ENCODE assay signal across 12 cellular contexts in genomic region chr6:35385457-35386202, GRCh38. TPM values are rescaled to one million over a fixed set of nuclear protein-coding genes. Genes with fewer than 3 reads are reported as not detected.
DNase-seq lines count a peak whose midpoint lies in the region; ATAC-seq and TF ChIP-seq lines count a peak whose summit lies in the region.
"Had no signal": no experiment of that assay in that cellular context is flagged by ENCODE, and none has a peak within 500 bp of the region (broad histone marks: within the 10 kb centered on the region; RNA-seq: fewer than 3 reads in every experiment).

No MANE protein-coding gene starts in this region.

- H3K36me3 ChIP-seq in CD4-positive, CD25-positive, alpha-beta regulatory T cell (ENCODE audit: control insufficient read depth, insufficient read depth, low read length): peaks cover 5% of the 10 kb centered on the region
- H3K36me3 ChIP-seq in fibroblast of lung (ENCODE audit: control insufficient read depth, insufficient read depth, low read length): no peaks in the 10 kb centered on the region
- H3K36me3 ChIP-seq in neuronal stem cell (replicated peaks in 1 of 2; ENCODE audit: control insufficient read depth in 2 of 2, insufficient read depth in 2 of 2, low read length in 2 of 2): no peaks in the 10 kb centered on the region

- H3K79me1 ChIP-seq in neuronal stem cell (ENCODE audit: low read depth, low read length): no peaks in the 10 kb centered on the region

- H3K14ac ChIP-seq in neuronal stem cell (ENCODE audit: low read length): no peak overlapping the region

- H2BK120ac ChIP-seq in neuronal stem cell (ENCODE audit: low read depth, low read length): peak overlapping the region; percentile 35

- peaks cover 0 to 2% (median 0%) of the 10 kb centered on the region in 7 donors for H3K9me3 Mint-ChIP-seq in CD4-positive, CD25-positive, alpha-beta regulatory T cell

- H2BK5ac ChIP-seq in neuronal stem cell (ENCODE audit: low read length): no peak overlapping the region

- peak overlapping the region in 2 of 3 donors; percentile 46 to 64 for H3K27ac Mint-ChIP-seq in CD4-positive, CD25-positive, alpha-beta regulatory T cell

- no peak overlapping the region for H2BK12ac ChIP-seq in neuronal stem cell (ENCODE audit: low read length)

- peak overlapping the region; percentile 55 for H3K23ac ChIP-seq in neuronal stem cell (ENCODE audit: low read depth, low read length, poor library complexity)

- no peak for ATAC-seq in CD4-positive, CD25-positive, alpha-beta regulatory T cell (ENCODE audit: low read depth in 2 of 2)
- no peak for ATAC-seq in HG02588 (IDR thresholded peaks at IDR 0.05; ENCODE audit: unreplicated experiment)
- ATAC-seq in GM21526 (IDR thresholded peaks at IDR 0.05; ENCODE audit: low FRiP score, unreplicated experiment): no peak

- no CpG with 5 or more reads among the region's 14 CpGs for WGBS in neuronal stem cell (ENCODE audit: extremely low coverage in 2 of 2, insufficient read length in 2 of 2, insufficient replicate concordance in 1 of 2), 2 donors

- peaks cover 2% of the 10 kb centered on the region for H3K4me1 ChIP-seq in CD4-positive, CD25-positive, alpha-beta regulatory T cell (ENCODE audit: control insufficient read depth, insufficient read depth, low read length, poor library complexity, severe bottlenecking)
- H3K4me1 ChIP-seq in fibroblast of lung (ENCODE audit: control insufficient read depth, extremely low read depth, insufficient read depth, low read length) (peaks cover 12% of the 10 kb centered on the region), neuronal stem cell (ENCODE audit: control insufficient read depth in 2 of 2, insufficient read depth in 1 of 2, low read depth in 1 of 2, low read length in 2 of 2) (peaks cover 0 to 5% of the 10 kb centered on the region in 2 donors)

- no peaks in the 10 kb centered on the region for H3K9me3 ChIP-seq in CD4-positive, CD25-positive, alpha-beta regulatory T cell (ENCODE audit: control insufficient read depth in 2 of 2, low read length in 2 of 2)
- H3K9me3 ChIP-seq in fibroblast of lung (ENCODE audit: control insufficient read depth, insufficient read depth, low read depth, low read length) (no peaks in the 10 kb centered on the region), neuronal stem cell (replicated peaks in 1 of 2; ENCODE audit: control insufficient read depth in 2 of 2, insufficient read depth in 1 of 2, low read depth in 1 of 2, low read length in 2 of 2) (peaks cover 8 to 10% of the 10 kb centered on the region in 2 donors)

- no peak for DNase-seq in CD4-positive, CD25-positive, alpha-beta regulatory T cell
- DNase-seq in MV-4-11 (lab: John Stamatoyannopoulos, UW) (peak; percentile 26), fibroblast of lung (ENCODE audit: low read depth in 2 of 2) (peak; percentile 50 to 57), neuronal stem cell (ENCODE audit: low spot score) (no peak), amygdala (lab: John Stamatoyannopoulos, UW) (no peak), NCI-H2107 treated with DMSO at 0.1 percent for 48 hours (lab: John Stamatoyannopoulos, UW; ENCODE audit: unreplicated experiment) (no peak)
- DNase-seq: DND-41, dorsolateral prefrontal cortex, H7, posterior cingulate gyrus had no signal

- H3K27me3 Mint-ChIP-seq in CD4-positive, CD25-positive, alpha-beta regulatory T cell: no peaks in the 10 kb centered on the region

- no peak overlapping the region for H2AFZ ChIP-seq in fibroblast of lung (ENCODE audit: low read length)
- H2AFZ ChIP-seq in neuronal stem cell (ENCODE audit: low read length): no peak overlapping the region

- TF ChIP-seq CTCF in fibroblast of lung (conservative IDR thresholded peaks at IDR 0.05 in 1 of 2, IDR thresholded peaks at IDR 0.05 in 1 of 2; ENCODE audit: low read depth in 1 of 2, low read length in 2 of 2): no peak

- H3K36me3 Mint-ChIP-seq in CD4-positive, CD25-positive, alpha-beta regulatory T cell: peaks cover 22% of the 10 kb centered on the region

- H3K27me3 ChIP-seq in CD4-positive, CD25-positive, alpha-beta regulatory T cell (ENCODE audit: control insufficient read depth, insufficient read depth, low read length): no peaks in the 10 kb centered on the region
- no peaks in the 10 kb centered on the region for H3K27me3 ChIP-seq in fibroblast of lung (ENCODE audit: control insufficient read depth, insufficient read depth, low read length)
- H3K27me3 ChIP-seq in neuronal stem cell (ENCODE audit: control insufficient read depth in 3 of 3, insufficient read depth in 3 of 3, low read depth in 1 of 3, low read length in 3 of 3): no peaks in the 10 kb centered on the region
- H3K27me3 ChIP-seq: dorsolateral prefrontal cortex had no signal

- H3K4me2 ChIP-seq in fibroblast of lung (ENCODE audit: extremely low read depth, insufficient read depth, low read length) (no peak overlapping the region), neuronal stem cell (ENCODE audit: insufficient read depth, low read length, poor library complexity, severe bottlenecking) (peak overlapping the region; percentile 25)

- no peak overlapping the region for H4K91ac ChIP-seq in neuronal stem cell (ENCODE audit: low read depth, low read length, poor library complexity)

- no peak overlapping the region for H3K4me3 ChIP-seq in CD4-positive, CD25-positive, alpha-beta regulatory T cell (ENCODE audit: low read depth, low read length)
- H3K4me3 ChIP-seq in fibroblast of lung (replicated peaks in 1 of 4; ENCODE audit: control extremely low read depth in 1 of 4, insufficient read depth in 1 of 4, low read depth in 3 of 4, low read length in 4 of 4) (no peak overlapping the region), neuronal stem cell (ENCODE audit: low read length in 2 of 2) (no peak overlapping the region)
- H3K4me3 ChIP-seq: dorsolateral prefrontal cortex had no signal

- H3K79me2 ChIP-seq in fibroblast of lung (ENCODE audit: control insufficient read depth, insufficient read depth, low read length): peaks cover 7% of the 10 kb centered on the region

- H4K8ac ChIP-seq in neuronal stem cell (ENCODE audit: low read depth, low read length): no peak overlapping the region

- H3K4me3 Mint-ChIP-seq in CD4-positive, CD25-positive, alpha-beta regulatory T cell: no peak overlapping the region

- H3K27ac ChIP-seq in CD4-positive, CD25-positive, alpha-beta regulatory T cell (ENCODE audit: insufficient read depth, low read length, poor library complexity, severe bottlenecking): no peak overlapping the region
- H3K27ac ChIP-seq in fibroblast of lung (ENCODE audit: insufficient read depth, low read length): no peak overlapping the region
- H3K27ac ChIP-seq in neuronal stem cell (replicated peaks; ENCODE audit: low read length): no peak overlapping the region
- H3K27ac ChIP-seq: dorsolateral prefrontal cortex had no signal

- H2BK15ac ChIP-seq in neuronal stem cell (ENCODE audit: low read length): no peak overlapping the region

- peak overlapping the region; percentile 46 for H2AK5ac ChIP-seq in neuronal stem cell (ENCODE audit: low read depth, low read length)

- H4K20me1 ChIP-seq in fibroblast of lung (ENCODE audit: control insufficient read depth, extremely low read depth, insufficient read depth, low read length): no peaks in the 10 kb centered on the region

- peaks cover 0 to 33% (median 18%) of the 10 kb centered on the region in 4 donors for H3K4me1 Mint-ChIP-seq in CD4-positive, CD25-positive, alpha-beta regulatory T cell

- H3K9ac ChIP-seq in fibroblast of lung (ENCODE audit: insufficient read depth, low read length): no peak overlapping the region
- no peak overlapping the region for H3K9ac ChIP-seq in neuronal stem cell (ENCODE audit: low read depth, low read length, poor library complexity)

- peak overlapping the region; percentile 80 for H3K18ac ChIP-seq in neuronal stem cell (ENCODE audit: low read length)

- no peak overlapping the region for H3K4ac ChIP-seq in neuronal stem cell (ENCODE audit: low read length)

RNA-seq across cellular contexts. Expression of gene PPARD, which starts 43.3 kb away (rescaled TPM):
- 37.3 TPM for total RNA-seq in CD4-positive, CD25-positive, alpha-beta regulatory T cell
- polyA plus RNA-seq in CD4-positive, CD25-positive, alpha-beta regulatory T cell: 1 to 10 TPM; 3.8 to 6.6 (median 5.1) TPM
- total RNA-seq in fibroblast of lung: 9.8 and 16.3 TPM in 2 replicates
- polyA plus RNA-seq in fibroblast of lung: 14.8 and 27.5 TPM in 2 replicates
- 23.6 and 39.7 TPM in 2 replicates for polyA plus RNA-seq in fibroblast of lung (2012)
- polyA minus RNA-seq in fibroblast of lung (ENCODE audit: low replicate concordance): 49.9 and 72.6 TPM in 2 replicates
- 14.9 TPM for polyA plus RNA-seq in neuronal stem cell (2013, experiment 1 of 2)
- polyA plus RNA-seq in neuronal stem cell (2013, experiment 2 of 2): 15.0 TPM

Comparison
In these comparisons a context has a peak if more than half of its experiments do, and no peak if none do; other contexts are left out.
1. DNase-seq: peak in MV-4-11 (single experiment) and fibroblast of lung (2 of 2); none in CD4-positive, CD25-positive, alpha-beta regulatory T cell (0 of 3), neuronal stem cell (single experiment), amygdala (0 of 56) and NCI-H2107 treated with DMSO at 0.1 percent for 48 hours (single experiment).